ENCODE assay signal across 8 cellular contexts in genomic region chr5:10250804-10251276, GRCh38. TPM values are rescaled to one million over a fixed set of nuclear protein-coding genes. Genes with fewer than 3 reads are reported as not detected.
DNase-seq lines count a peak whose midpoint lies in the region; ATAC-seq and TF ChIP-seq lines count a peak whose summit lies in the region.

No MANE protein-coding gene starts in this region.

- intact Hi-C loops in activated CD8-positive, alpha-beta T cell treated with anti-CD3 and anti-CD28 coated beads for 36 hours (cut with micrococcal nuclease) = loop anchor here (5.0 kb wide), 1 partner anchor 101 kb away; the partner anchor contains the start of gene MARCHF6

- peaks cover 49% of the 10 kb centered on the region for H3K4me1 Mint-ChIP-seq in activated CD8-positive, alpha-beta T cell treated with anti-CD3 and anti-CD28 coated beads for 36 hours (ENCODE audit: low read depth)

- H3K9me3 Mint-ChIP-seq in activated CD8-positive, alpha-beta T cell treated with anti-CD3 and anti-CD28 coated beads for 36 hours = no peaks in the 10 kb centered on the region

- H3K4me3 Mint-ChIP-seq in activated CD8-positive, alpha-beta T cell treated with anti-CD3 and anti-CD28 coated beads for 36 hours = peak overlapping the region; percentile 84

- H3K27ac Mint-ChIP-seq in activated CD8-positive, alpha-beta T cell treated with anti-CD3 and anti-CD28 coated beads for 36 hours = peak overlapping the region; percentile 72

- H3K27me3 ChIP-seq in skeletal muscle satellite cell (ENCODE audit: control insufficient read depth, insufficient read depth, low read length) = no peaks in the 10 kb centered on the region

- H3K4me1 ChIP-seq in skeletal muscle satellite cell (ENCODE audit: control insufficient read depth, insufficient read depth, low read length) = peaks cover 17% of the 10 kb centered on the region

- peak overlapping the region; percentile 96 for H3K9ac ChIP-seq in skeletal muscle satellite cell (ENCODE audit: low read depth, low read length)

- peaks cover 33% of the 10 kb centered on the region for H3K36me3 ChIP-seq in skeletal muscle satellite cell (ENCODE audit: insufficient read depth, low read length)

- CTCF ChIA-PET in activated CD8-positive, alpha-beta T cell treated with anti-CD3 and anti-CD28 coated beads for 36 hours (lab: Charles Lee) = interaction anchor here (1.1 to 1.6 kb wide), 3 partner anchors 33 to 114 kb away, joined by 3 to 5 read pairs (median 4); partner anchors contain the start of gene MARCHF6

- peak overlapping the region; percentile 85 for H3K4me3 ChIP-seq in skeletal muscle satellite cell (ENCODE audit: low read length)

- H3K27me3 Mint-ChIP-seq in activated CD8-positive, alpha-beta T cell treated with anti-CD3 and anti-CD28 coated beads for 36 hours = no peaks in the 10 kb centered on the region

- H3K36me3 Mint-ChIP-seq in activated CD8-positive, alpha-beta T cell treated with anti-CD3 and anti-CD28 coated beads for 36 hours (ENCODE audit: low read depth) = peaks cover 42% of the 10 kb centered on the region

- no peak for TF ChIP-seq CTCF in activated CD8-positive, alpha-beta T cell treated with anti-CD3 and anti-CD28 coated beads for 36 hours (IDR thresholded peaks at IDR 0.05)

- peak; percentile 12 for DNase-seq in activated naive CD4-positive, alpha-beta T cell treated with Interleukin-2 at 50 U/mL for 16 hours
- no peak for DNase-seq in activated naive CD4-positive, alpha-beta T cell (lab: John Stamatoyannopoulos, UW)
- DNase-seq in HT-29 (ENCODE audit: low spot score) (peak; percentile 64), germinal center (ENCODE audit: low spot score) (peak; percentile 40), cerebellar cortex (ENCODE audit: low spot score) (no peak)
- peak; percentile 38 for DNase-seq in activated CD8-positive, alpha-beta T cell treated with anti-CD3 and anti-CD28 coated beads for 36 hours

- no peaks in the 10 kb centered on the region for H3K9me3 ChIP-seq in skeletal muscle satellite cell (replicated peaks; ENCODE audit: low read length)

- no peak for ATAC-seq in activated CD8-positive, alpha-beta T cell treated with anti-CD3 and anti-CD28 coated beads for 36 hours
- ATAC-seq in HG03025 (IDR thresholded peaks at IDR 0.05; ENCODE audit: low FRiP score, unreplicated experiment) = no peak

- POLR2A ChIA-PET in activated CD8-positive, alpha-beta T cell treated with anti-CD3 and anti-CD28 coated beads for 36 hours (lab: Charles Lee) = interaction anchor here (0.6 to 3.4 kb wide), 10 partner anchors 9 to 188 kb away, joined by 3 to 26 read pairs (median 5); partner anchors contain the start of gene MARCHF6

- peak overlapping the region; percentile 89 for H3K4me2 ChIP-seq in skeletal muscle satellite cell (ENCODE audit: low read length)

RNA-seq across cellular contexts. Expression of gene CCT5, which starts 0.8 kb away (rescaled TPM):
- 594 and 703 TPM in 2 replicates for total RNA-seq in HT-29 (2014; rRNA removed; shearing (Covaris generic))
- 100 to 1,000 TPM; 461 to 481 TPM for total RNA-seq in activated CD8-positive, alpha-beta T cell treated with anti-CD3 and anti-CD28 coated beads for 36 hours
- total RNA-seq in skeletal muscle satellite cell (2012; rRNA removed) = 476 and 490 TPM in 2 replicates

RNA-seq across cellular contexts. Expression of gene ATPSCKMT, which starts 1.2 kb away (rescaled TPM):
- total RNA-seq in HT-29 (2014; rRNA removed; shearing (Covaris generic)) = 20.4 and 24.0 TPM in 2 replicates
- total RNA-seq in activated CD8-positive, alpha-beta T cell treated with anti-CD3 and anti-CD28 coated beads for 36 hours = 10 to 100 TPM; 16.6 to 20.8 TPM
- total RNA-seq in skeletal muscle satellite cell (2012; rRNA removed) = 14.2 and 22.3 TPM in 2 replicates

RNA-seq across cellular contexts. Expression of gene CMBL, which starts 56.9 kb away (rescaled TPM):
- total RNA-seq in HT-29 (2014; rRNA removed; shearing (Covaris generic)) = 8.7 and 12.9 TPM in 2 replicates
- 1 to 10 TPM; 1.2 to 1.4 TPM for total RNA-seq in activated CD8-positive, alpha-beta T cell treated with anti-CD3 and anti-CD28 coated beads for 36 hours
- total RNA-seq in skeletal muscle satellite cell (2012; rRNA removed) = 4.2 and 6.8 TPM in 2 replicates

Comparison
In these comparisons a context has a peak if more than half of its experiments do, and no peak if none do; other contexts are left out.
1. DNase-seq: peak in activated naive CD4-positive, alpha-beta T cell treated with Interleukin-2 at 50 U/mL for 16 hours (single experiment), HT-29 (single experiment), activated CD8-positive, alpha-beta T cell treated with anti-CD3 and anti-CD28 coated beads for 36 hours (single experiment) and germinal center (single experiment); none in activated naive CD4-positive, alpha-beta T cell (0 of 4) and cerebellar cortex (single experiment).